15 cellular contexts compared by ENCODE assay signal in the genomic region with DNA sequence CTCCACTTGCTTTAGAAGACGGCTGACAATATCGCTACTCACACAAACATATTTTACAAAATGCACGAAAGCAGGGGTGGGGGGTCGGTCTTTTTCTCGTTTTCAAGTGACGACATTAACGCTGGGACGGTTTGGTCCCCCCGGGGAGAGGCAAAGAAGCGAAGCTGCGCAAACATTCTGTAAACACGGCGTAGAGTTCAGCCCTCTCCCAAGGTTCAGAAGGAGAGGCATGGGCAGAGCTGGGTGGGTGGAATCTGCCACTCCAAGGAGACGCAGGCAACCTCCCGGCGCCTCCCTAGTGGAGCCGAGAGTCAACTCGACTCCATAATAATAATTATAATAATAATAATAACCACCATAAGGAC. TPM values are rescaled to one million over a fixed set of nuclear protein-coding genes. Genes with fewer than 3 reads are reported as not detected.
DNase-seq lines count a peak whose midpoint lies in the region; ATAC-seq and TF ChIP-seq lines count a peak whose summit lies in the region.
"Had no signal": no experiment of that assay in that cellular context is flagged by ENCODE, and none has a peak within 500 bp of the region (broad histone marks: within the 10 kb centered on the region; RNA-seq: fewer than 3 reads in every experiment).

No MANE protein-coding gene starts in this region.

- H3K4me3 Mint-ChIP-seq in activated T-cell treated with anti-CD3 and anti-CD28 coated beads, Interleukin-2, amount 50 U/mL, for 24 hours = peak overlapping the region; percentile 54
- H3K4me3 Mint-ChIP-seq in activated B cell treated with CpG ODN at 0.5 μM for 24 hours = peak overlapping the region; percentile 35
- H3K4me3 Mint-ChIP-seq in stimulated activated naive B cell treated with anti-CD40 and anti-IgM and Interleukin-4, amounts not matched to agents 10 μg/mL and 1 μg/mL and 100 μg/mL, for 72 hours = peak overlapping the region; percentile 41 to 59

- no peaks in the 10 kb centered on the region for H3K36me3 ChIP-seq in gastroesophageal sphincter

- WGBS in gastroesophageal sphincter (ENCODE audit: low coverage in 1 of 2), 2 donors = 29 to 33% methylated on average over 8 to 13 of the region's 18 CpGs

- peaks cover 57% of the 10 kb centered on the region for H3K4me1 Mint-ChIP-seq in activated T-cell treated with anti-CD3 and anti-CD28 coated beads, Interleukin-2, amount 50 U/mL, for 24 hours (ENCODE audit: low read depth)
- peaks cover 41% of the 10 kb centered on the region for H3K4me1 Mint-ChIP-seq in activated B cell treated with CpG ODN at 0.5 μM for 24 hours
- peaks cover 33 to 54% of the 10 kb centered on the region in 2 donors for H3K4me1 Mint-ChIP-seq in stimulated activated naive B cell treated with anti-CD40 and anti-IgM and Interleukin-4, amounts not matched to agents 10 μg/mL and 1 μg/mL and 100 μg/mL, for 72 hours

- H3K36me3 Mint-ChIP-seq in activated T-cell treated with anti-CD3 and anti-CD28 coated beads, Interleukin-2, amount 50 U/mL, for 24 hours (ENCODE audit: low read depth) = no peaks in the 10 kb centered on the region
- no peaks in the 10 kb centered on the region for H3K36me3 Mint-ChIP-seq in activated B cell treated with CpG ODN at 0.5 μM for 24 hours (ENCODE audit: low read depth)
- peaks cover 5% of the 10 kb centered on the region in 2 donors for H3K36me3 Mint-ChIP-seq in stimulated activated naive B cell treated with anti-CD40 and anti-IgM and Interleukin-4, amounts not matched to agents 10 μg/mL and 1 μg/mL and 100 μg/mL, for 72 hours

- ATAC-seq in activated B cell treated with CpG ODN at 0.5 μM for 24 hours (ENCODE audit: low read depth) = no peak
- no peak for ATAC-seq in stimulated activated naive B cell treated with anti-CD40 and anti-IgM and Interleukin-4, amounts not matched to agents 10 μg/mL and 1 μg/mL and 100 μg/mL, for 72 hours (replicated peaks)
- ATAC-seq in HG03520 (IDR thresholded peaks at IDR 0.05; ENCODE audit: unreplicated experiment) = no peak
- ATAC-seq in gastroesophageal sphincter = no peak
- ATAC-seq: Panc1 had no signal

- peak; percentile 37 for DNase-seq in activated T-cell treated with anti-CD3 and anti-CD28 coated beads, Interleukin-2, amount 50 U/mL, for 24 hours
- no peak for DNase-seq in activated T-cell treated with anti-CD3 and anti-CD28 coated beads for 4 hours
- DNase-seq in activated B cell treated with CpG ODN at 0.5 μM for 24 hours = no peak
- peak; percentile 59 for DNase-seq in globus pallidus (ENCODE audit: low spot score)
- no peak for DNase-seq in stimulated activated naive B cell treated with anti-CD40 and anti-IgM and Interleukin-4, amounts not matched to agents 10 μg/mL and 1 μg/mL and 100 μg/mL, for 72 hours
- DNase-seq in NCI-H526 treated with DMSO at 0.1 percent for 48 hours (lab: John Stamatoyannopoulos, UW) = no peak
- DNase-seq: cortex of kidney, KG1, NCI-H1417, NCI-H446 had no signal

- peaks cover 100% of the 10 kb centered on the region for H3K27me3 ChIP-seq in gastroesophageal sphincter

- no peak for TF ChIP-seq EP300 in gastroesophageal sphincter (IDR thresholded peaks at IDR 0.05)

- intact Hi-C loops in activated B cell treated with CpG ODN at 0.5 μM for 24 hours (cut with micrococcal nuclease) = no loop called here

- peaks cover 0 to 79% (median 52%) of the 10 kb centered on the region in 3 donors for H3K4me1 ChIP-seq in gastroesophageal sphincter

- CTCF ChIA-PET in activated B cell treated with CpG ODN at 0.5 μM for 24 hours (lab: Charles Lee) = no interaction called here

- no peak overlapping the region for H3K27ac ChIP-seq in gastroesophageal sphincter

- POLR2A ChIA-PET in activated B cell treated with CpG ODN at 0.5 μM for 24 hours (lab: Charles Lee) = no interaction called here

- peaks cover 88% of the 10 kb centered on the region for H3K27me3 Mint-ChIP-seq in activated T-cell treated with anti-CD3 and anti-CD28 coated beads, Interleukin-2, amount 50 U/mL, for 24 hours
- peaks cover 58% of the 10 kb centered on the region for H3K27me3 Mint-ChIP-seq in activated B cell treated with CpG ODN at 0.5 μM for 24 hours
- H3K27me3 Mint-ChIP-seq in stimulated activated naive B cell treated with anti-CD40 and anti-IgM and Interleukin-4, amounts not matched to agents 10 μg/mL and 1 μg/mL and 100 μg/mL, for 72 hours = peaks cover 79 to 90% of the 10 kb centered on the region in 2 donors

- no peaks in the 10 kb centered on the region for H3K9me3 ChIP-seq in gastroesophageal sphincter

- H3K27ac Mint-ChIP-seq in activated T-cell treated with anti-CD3 and anti-CD28 coated beads, Interleukin-2, amount 50 U/mL, for 24 hours = no peak overlapping the region
- no peak overlapping the region for H3K27ac Mint-ChIP-seq in activated B cell treated with CpG ODN at 0.5 μM for 24 hours
- H3K27ac Mint-ChIP-seq in stimulated activated naive B cell treated with anti-CD40 and anti-IgM and Interleukin-4, amounts not matched to agents 10 μg/mL and 1 μg/mL and 100 μg/mL, for 72 hours = peak overlapping the region; percentile 77
- H3K27ac Mint-ChIP-seq: memory B cell had no signal

- TF ChIP-seq CTCF in activated B cell treated with CpG ODN at 0.5 μM for 24 hours (IDR thresholded peaks at IDR 0.05) = no peak
- no peak for TF ChIP-seq CTCF in gastroesophageal sphincter (IDR thresholded peaks at IDR 0.05)

- no peak for TF ChIP-seq POLR2A in gastroesophageal sphincter (IDR thresholded peaks at IDR 0.05)

- H3K4me3 ChIP-seq in gastroesophageal sphincter = peak overlapping the region in 1 of 2 donors; percentile 45

- H3K9me3 Mint-ChIP-seq in activated T-cell treated with anti-CD3 and anti-CD28 coated beads, Interleukin-2, amount 50 U/mL, for 24 hours = no peaks in the 10 kb centered on the region
- no peaks in the 10 kb centered on the region for H3K9me3 Mint-ChIP-seq in activated B cell treated with CpG ODN at 0.5 μM for 24 hours
- H3K9me3 Mint-ChIP-seq in stimulated activated naive B cell treated with anti-CD40 and anti-IgM and Interleukin-4, amounts not matched to agents 10 μg/mL and 1 μg/mL and 100 μg/mL, for 72 hours = peaks cover 0 to 3% of the 10 kb centered on the region in 2 donors
- H3K9me3 Mint-ChIP-seq: memory B cell had no signal

RNA-seq across cellular contexts. Expression of gene NKX2-2, which starts 2.4 kb away (rescaled TPM):
- not detected in 2 replicates for total RNA-seq in activated B cell treated with CpG ODN at 0.5 μM for 24 hours
- not detected for total RNA-seq in gastroesophageal sphincter
- total RNA-seq: urinary bladder had no signal

Comparison
In these comparisons a context has a peak if more than half of its experiments do, and no peak if none do; other contexts are left out.
1. DNase-seq: peak in activated T-cell treated with anti-CD3 and anti-CD28 coated beads, Interleukin-2, amount 50 U/mL, for 24 hours (single experiment) and globus pallidus (single experiment); none in activated T-cell treated with anti-CD3 and anti-CD28 coated beads for 4 hours (single experiment), activated B cell treated with CpG ODN at 0.5 μM for 24 hours (single experiment), stimulated activated naive B cell treated with anti-CD40 and anti-IgM and Interleukin-4, amounts not matched to agents 10 μg/mL and 1 μg/mL and 100 μg/mL, for 72 hours (single experiment) and NCI-H526 treated with DMSO at 0.1 percent for 48 hours (single experiment).
2. Peak in every context shown above with its lines, with median percentiles within 50 percentile points of each other: H3K4me3 Mint-ChIP-seq.